Comparison of ENCODE assay signal across 9 cellular contexts in genomic region chr14:68231832-68232642, GRCh38.
A peak's percentile ranks its signal among the peaks of the same experiment; 100 is the strongest.
DNase-seq lines count a peak whose midpoint lies in the region; ATAC-seq and TF ChIP-seq lines count a peak whose summit lies in the region.
"Had no signal": no experiment of that assay in that cellular context is flagged by ENCODE, and none has a peak within 500 bp of the region (broad histone marks: within the 10 kb centered on the region; RNA-seq: fewer than 3 reads in every experiment).

No MANE protein-coding gene starts in this region.

- H3K36me3 ChIP-seq in breast epithelium (no peaks in the 10 kb centered on the region), thymus (ENCODE audit: control insufficient read depth, insufficient read depth) (no peaks in the 10 kb centered on the region)
- H3K36me3 ChIP-seq in CD8-positive, alpha-beta memory T cell (ENCODE audit: insufficient read depth, low read length): no peaks in the 10 kb centered on the region

- H3K4me1 ChIP-seq in breast epithelium (peaks cover 0 to 19% of the 10 kb centered on the region in 2 donors), thymus (ENCODE audit: control insufficient read depth, insufficient read depth, low read length) (no peaks in the 10 kb centered on the region)
- H3K4me1 ChIP-seq in CD8-positive, alpha-beta memory T cell (ENCODE audit: insufficient read depth, low read length): no peaks in the 10 kb centered on the region

- peak; percentile 22 for ATAC-seq in HG02759 (IDR thresholded peaks at IDR 0.05; ENCODE audit: unreplicated experiment)
- no peak for ATAC-seq in GM18858 (IDR thresholded peaks at IDR 0.05; ENCODE audit: unreplicated experiment)

- H3K27ac Mint-ChIP-seq in CD8-positive, alpha-beta memory T cell: no peak overlapping the region

- 90% methylated on average over 2 of the region's 2 CpGs for WGBS in thymus

- TF ChIP-seq POLR2A in breast epithelium (IDR thresholded peaks at IDR 0.05): no peak

- no peaks in the 10 kb centered on the region for H3K9me3 Mint-ChIP-seq in CD8-positive, alpha-beta memory T cell

- intact Hi-C loops in breast epithelium (cut with DNase I; ENCODE audit: low total_unique reads): no loop called here

- peak overlapping the region; percentile 72 to 76 for H3K27ac ChIP-seq in breast epithelium
- H3K27ac ChIP-seq in thymus (ENCODE audit: low read depth): peak overlapping the region; percentile 64
- H3K27ac ChIP-seq in CD8-positive, alpha-beta memory T cell (ENCODE audit: low read depth, low read length): no peak overlapping the region

- TF ChIP-seq CTCF in breast epithelium (IDR thresholded peaks at IDR 0.05): no peak

- H3K36me3 Mint-ChIP-seq in CD8-positive, alpha-beta memory T cell: peaks cover 0 to 2% (median 0%) of the 10 kb centered on the region in 3 donors

- no peaks in the 10 kb centered on the region for H3K27me3 Mint-ChIP-seq in CD8-positive, alpha-beta memory T cell

- POLR2A ChIA-PET in CD8-positive, alpha-beta memory T cell (lab: Charles Lee): interaction anchor here (0.6 kb wide), 1 partner anchor 407 kb away, joined by 3 read pairs; no protein-coding TSS in a partner anchor

- H3K4me3 Mint-ChIP-seq in CD8-positive, alpha-beta memory T cell: no peak overlapping the region

- CTCF ChIA-PET in CD8-positive, alpha-beta memory T cell (lab: Charles Lee): no interaction called here

- H3K27me3 ChIP-seq in breast epithelium (no peaks in the 10 kb centered on the region), thymus (ENCODE audit: control insufficient read depth, insufficient read depth) (no peaks in the 10 kb centered on the region)
- no peaks in the 10 kb centered on the region for H3K27me3 ChIP-seq in CD8-positive, alpha-beta memory T cell (ENCODE audit: insufficient read depth, low read length, poor library complexity, severe bottlenecking)

- no peaks in the 10 kb centered on the region for H3K4me1 Mint-ChIP-seq in CD8-positive, alpha-beta memory T cell

- DNase-seq in breast epithelium (ENCODE audit: low spot score in 2 of 2) (no peak), kidney glomerular epithelial cell (lab: John Stamatoyannopoulos, UW) (peak; percentile 34), ecto neural progenitor cell (ENCODE audit: low spot score) (no peak)
- DNase-seq in activated CD4-positive, alpha-beta T cell treated with anti-CD3 and anti-CD28 coated beads, Interleukin-2, amount 50 U/mL, for 48 hours: no peak
- DNase-seq in CD8-positive, alpha-beta memory T cell: no peak
- DNase-seq: activated gamma-delta T cell treated with Interleukin-2 at 50 U/mL for 16 hours had no signal

- no peak overlapping the region for H3K4me3 ChIP-seq in breast epithelium
- no peak overlapping the region for H3K4me3 ChIP-seq in thymus (ENCODE audit: low read length)
- H3K4me3 ChIP-seq in CD8-positive, alpha-beta memory T cell (ENCODE audit: low read length): no peak overlapping the region

- H3K9me3 ChIP-seq in breast epithelium (no peaks in the 10 kb centered on the region), thymus (ENCODE audit: control insufficient read depth) (no peaks in the 10 kb centered on the region)
- H3K9me3 ChIP-seq in CD8-positive, alpha-beta memory T cell (ENCODE audit: low read length): no peaks in the 10 kb centered on the region
